Comparison of ENCODE assay signal across 9 cellular contexts in the genomic region with DNA sequence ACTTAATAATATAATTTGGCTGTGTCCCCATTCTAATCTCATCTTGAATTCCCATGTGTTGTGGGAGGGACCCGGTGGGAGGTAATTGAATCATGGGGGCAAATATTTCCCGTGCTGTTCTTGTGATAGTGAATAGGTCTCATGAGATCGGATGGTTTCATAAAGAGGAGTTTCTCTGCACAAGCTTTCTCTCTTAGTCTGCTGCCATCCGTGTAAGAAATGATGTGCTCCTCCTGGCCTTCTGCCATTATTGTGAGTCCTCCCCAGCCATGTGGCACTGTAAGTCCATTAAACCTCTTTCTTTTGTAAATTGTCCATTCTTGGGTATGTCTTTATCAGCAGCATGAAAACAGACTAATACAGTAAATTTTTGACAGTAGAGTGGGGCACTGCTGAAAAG.
"Had no signal": no experiment of that assay in that cellular context is flagged by ENCODE, and none has a peak within 500 bp of the region (broad histone marks: within the 10 kb centered on the region; RNA-seq: fewer than 3 reads in every experiment).

No MANE protein-coding gene starts in this region.

- H2AFZ ChIP-seq: GM23248 had no signal

- DNase-seq: GM23248, GOT3, H7, HFFc6, IMR-90, KBM-7 had no signal

- H3K4me3 ChIP-seq: GM23248, HAP-1 had no signal

- H3K9ac ChIP-seq: GM23248 had no signal

- H3K27ac ChIP-seq: GM23248 had no signal

- ATAC-seq: HCT116 had no signal

- H3K4me1 ChIP-seq: HAP-1 had no signal

- FAIRE-seq: HTR-8/SVneo had no signal

- H3K36me3 ChIP-seq: HAP-1 had no signal
